In genomic region chr2:121018136-121019057, GRCh38 we compare ENCODE assay signal across 11 cellular contexts.
DNase-seq lines count a peak whose midpoint lies in the region; ATAC-seq and TF ChIP-seq lines count a peak whose summit lies in the region.
"Had no signal": no experiment of that assay in that cellular context is flagged by ENCODE, and none has a peak within 500 bp of the region (broad histone marks: within the 10 kb centered on the region; RNA-seq: fewer than 3 reads in every experiment).

No MANE protein-coding gene starts in this region.

- no peak overlapping the region for H3K4me3 ChIP-seq in cardiac fibroblast (replicated peaks in 1 of 2; ENCODE audit: low read depth in 2 of 2, low read length in 2 of 2)
- no peak overlapping the region for H3K4me3 ChIP-seq in parathyroid adenoma (ENCODE audit: low read depth, low read length)
- H3K4me3 ChIP-seq: PC-9 had no signal

- H3K4me2 ChIP-seq in parathyroid adenoma (ENCODE audit: low read length), result no peak overlapping the region
- H3K4me2 ChIP-seq: PC-9 had no signal

- TF ChIP-seq CTCF in cardiac fibroblast (IDR thresholded peaks at IDR 0.05; ENCODE audit: low read depth, low read length) (no peak), parathyroid adenoma (IDR thresholded peaks at IDR 0.05) (no peak)

- H3K9ac ChIP-seq in parathyroid adenoma, result no peak overlapping the region

- H3K27me3 ChIP-seq in parathyroid adenoma (ENCODE audit: control insufficient read depth, insufficient read depth, low read length), result no peaks in the 10 kb centered on the region

- no peaks in the 10 kb centered on the region for H3K9me3 ChIP-seq in parathyroid adenoma (ENCODE audit: control insufficient read depth, low read length)
- H3K9me3 ChIP-seq: esophagus squamous epithelium had no signal

- ATAC-seq in HG02571 (IDR thresholded peaks at IDR 0.05; ENCODE audit: unreplicated experiment), result no peak

- H2AFZ ChIP-seq in parathyroid adenoma, result peak overlapping the region; percentile 56
- H2AFZ ChIP-seq: PC-9 had no signal

- H3K27ac ChIP-seq in parathyroid adenoma, result no peak overlapping the region
- H3K27ac ChIP-seq: esophagus squamous epithelium, PC-9 had no signal

- no peaks in the 10 kb centered on the region for H3K4me1 ChIP-seq in parathyroid adenoma

- no peaks in the 10 kb centered on the region for H3K36me3 ChIP-seq in parathyroid adenoma (ENCODE audit: control insufficient read depth, insufficient read depth, low read length)
- H3K36me3 ChIP-seq: esophagus squamous epithelium had no signal

- peak; percentile 15 for DNase-seq in EL
- peak; percentile 21 to 61 for DNase-seq in cardiac fibroblast (ENCODE audit: low read depth in 2 of 2)
- DNase-seq in iPS-NIHi11 (ENCODE audit: low spot score), result peak; percentile 86
- no peak for DNase-seq in activated CD8-positive, alpha-beta memory T cell treated with anti-CD3 and anti-CD28 coated beads, Interleukin-2, amount 50 U/mL, for 4 hours
- no peak for DNase-seq in NCI-H2107 (lab: John Stamatoyannopoulos, UW)
- no peak for DNase-seq in DMS153 (lab: John Stamatoyannopoulos, UW)
- DNase-seq: esophagus squamous epithelium, PC-9, T-helper 9 cell had no signal

- no peaks in the 10 kb centered on the region for H3K79me2 ChIP-seq in parathyroid adenoma

Comparison
In these comparisons a context has a peak if more than half of its experiments do, and no peak if none do; other contexts are left out.
1. DNase-seq: peak in EL (single experiment), cardiac fibroblast (2 of 2) and iPS-NIHi11 (single experiment); none in activated CD8-positive, alpha-beta memory T cell treated with anti-CD3 and anti-CD28 coated beads, Interleukin-2, amount 50 U/mL, for 4 hours (single experiment), NCI-H2107 (single experiment) and DMS153 (single experiment).